8 cellular contexts compared by ENCODE assay signal in genomic region chr19:2149980-2150793, GRCh38. TPM values are rescaled to one million over a fixed set of nuclear protein-coding genes. Genes with fewer than 3 reads are reported as not detected.
DNase-seq lines count a peak whose midpoint lies in the region; ATAC-seq and TF ChIP-seq lines count a peak whose summit lies in the region.

No MANE protein-coding gene starts in this region.

- peaks cover 22% of the 10 kb centered on the region for H3K4me1 Mint-ChIP-seq in type B pancreatic cell (ENCODE audit: unreplicated experiment)

- no peaks in the 10 kb centered on the region for H3K36me3 Mint-ChIP-seq in type B pancreatic cell

- no peak for DNase-seq in BE2C
- peak; percentile 71 for DNase-seq in HT-29 (ENCODE audit: low spot score)
- DNase-seq in astrocyte of the hippocampus (ENCODE audit: low read depth, low spot score): peak; percentile 42
- DNase-seq in right lobe of liver: no peak
- no peak for DNase-seq in type B pancreatic cell (ENCODE audit: extremely low spot score, unreplicated experiment)
- no peak for DNase-seq in HuH-7 (ENCODE audit: low spot score)

- H3K4me1 ChIP-seq in BE2C: peaks cover 9% of the 10 kb centered on the region
- peaks cover 0 to 37% (median 20%) of the 10 kb centered on the region in 4 donors for H3K4me1 ChIP-seq in right lobe of liver

- no peaks in the 10 kb centered on the region for H3K9me3 ChIP-seq in BE2C
- H3K9me3 ChIP-seq in right lobe of liver: no peaks in the 10 kb centered on the region

- H3K36me3 ChIP-seq in BE2C: peaks cover 27% of the 10 kb centered on the region
- H3K36me3 ChIP-seq in right lobe of liver: no peaks in the 10 kb centered on the region

- H3K9me3 Mint-ChIP-seq in type B pancreatic cell: no peaks in the 10 kb centered on the region

- H3K27ac Mint-ChIP-seq in type B pancreatic cell: peak overlapping the region; percentile 90

- H3K27me3 ChIP-seq in BE2C (no peaks in the 10 kb centered on the region), right lobe of liver (no peaks in the 10 kb centered on the region)

- WGBS in right lobe of liver (ENCODE audit: insufficient coverage, low coverage, low lambda C conversion rate, missing lambda C conversion rate): 8% methylated on average over 22 of the region's 30 CpGs

- intact Hi-C loops in right lobe of liver (cut with DNase I): loop anchor here in 1 of 2 donors (10.0 kb wide), 1 partner anchor 245 kb away; no protein-coding TSS in a partner anchor

- H3K27me3 Mint-ChIP-seq in type B pancreatic cell: no peaks in the 10 kb centered on the region

- H3K27ac ChIP-seq in right lobe of liver: peak overlapping the region; percentile 32 to 80 (median 46)

- peak overlapping the region; percentile 91 for H3K4me3 Mint-ChIP-seq in type B pancreatic cell

- TF ChIP-seq POLR2A in right lobe of liver (IDR thresholded peaks at IDR 0.05): no peak

- H3K4me3 ChIP-seq in BE2C (ENCODE audit: low read depth, low read length) (peak overlapping the region; percentile 97), right lobe of liver (peak overlapping the region; percentile 58 to 98 (median 92))

- ATAC-seq in right lobe of liver (no peak), GM19452 (IDR thresholded peaks at IDR 0.05; ENCODE audit: unreplicated experiment) (no peak), HG02759 (IDR thresholded peaks at IDR 0.05; ENCODE audit: unreplicated experiment) (no peak)

- TF ChIP-seq CTCF in BE2C (IDR thresholded peaks at IDR 0.05; ENCODE audit: low read depth, low read length) (no peak), right lobe of liver (IDR thresholded peaks at IDR 0.05) (no peak), type B pancreatic cell (conservative IDR thresholded peaks at IDR 0.05) (no peak)

RNA-seq across cellular contexts. Expression of gene AP3D1, which starts 1.2 kb away (rescaled TPM):
- polyA plus RNA-seq in BE2C (2012; ENCODE audit: insufficient read depth, insufficient read length, low read depth): 254 TPM
- total RNA-seq in HT-29 (2014; rRNA removed; shearing (Covaris generic)): 143 and 145 TPM in 2 replicates
- total RNA-seq in right lobe of liver: 10 to 100 TPM; 55.5 to 99.0 (median 65.5) TPM
- 127 and 139 TPM in 2 replicates for total RNA-seq in type B pancreatic cell (ENCODE audit: low replicate concordance)

RNA-seq across cellular contexts. Expression of gene DOT1L, which starts 13.5 kb away (rescaled TPM):
- 84.6 TPM for polyA plus RNA-seq in BE2C (2012; ENCODE audit: insufficient read depth, insufficient read length, low read depth)
- 12.9 and 19.5 TPM in 2 replicates for total RNA-seq in HT-29 (2014; rRNA removed; shearing (Covaris generic))
- total RNA-seq in right lobe of liver (10 to 100 TPM; 10.3 to 23.5 (median 14.9) TPM), type B pancreatic cell (ENCODE audit: low replicate concordance) (68.8 and 76.3 TPM in 2 replicates)

RNA-seq across cellular contexts. Expression of gene IZUMO4, which starts 53.5 kb away (rescaled TPM):
- not detected for polyA plus RNA-seq in BE2C (2012; ENCODE audit: insufficient read depth, insufficient read length, low read depth)
- total RNA-seq in HT-29 (2014; rRNA removed; shearing (Covaris generic)): 2.7 and 5.3 TPM in 2 replicates
- 1 to 10 TPM in 5 of 6 experiments, not detected in 1; 1.2 to 6.9 (median 4.2) TPM for total RNA-seq in right lobe of liver
- total RNA-seq in type B pancreatic cell (ENCODE audit: low replicate concordance): 4.9 and 7.4 TPM in 2 replicates

RNA-seq across cellular contexts. Expression of gene MOB3A, which starts 54.1 kb away (rescaled TPM):
- polyA plus RNA-seq in BE2C (2012; ENCODE audit: insufficient read depth, insufficient read length, low read depth): 9.7 TPM
- total RNA-seq in HT-29 (2014; rRNA removed; shearing (Covaris generic)): 7.7 and 9.2 TPM in 2 replicates
- total RNA-seq in right lobe of liver (10 to 100 TPM in 4 of 6 experiments, 1 to 10 TPM in 2; 8.3 to 13.8 (median 10.8) TPM), type B pancreatic cell (ENCODE audit: low replicate concordance) (34.6 and 37.8 TPM in 2 replicates)

Comparison
In these comparisons a context has a peak if more than half of its experiments do, and no peak if none do; other contexts are left out.
1. DNase-seq: peak in HT-29 (single experiment) and astrocyte of the hippocampus (single experiment); none in BE2C (single experiment), right lobe of liver (0 of 3), type B pancreatic cell (single experiment) and HuH-7 (single experiment).